ENCODE assay signal across 8 cellular contexts in the genomic region with DNA sequence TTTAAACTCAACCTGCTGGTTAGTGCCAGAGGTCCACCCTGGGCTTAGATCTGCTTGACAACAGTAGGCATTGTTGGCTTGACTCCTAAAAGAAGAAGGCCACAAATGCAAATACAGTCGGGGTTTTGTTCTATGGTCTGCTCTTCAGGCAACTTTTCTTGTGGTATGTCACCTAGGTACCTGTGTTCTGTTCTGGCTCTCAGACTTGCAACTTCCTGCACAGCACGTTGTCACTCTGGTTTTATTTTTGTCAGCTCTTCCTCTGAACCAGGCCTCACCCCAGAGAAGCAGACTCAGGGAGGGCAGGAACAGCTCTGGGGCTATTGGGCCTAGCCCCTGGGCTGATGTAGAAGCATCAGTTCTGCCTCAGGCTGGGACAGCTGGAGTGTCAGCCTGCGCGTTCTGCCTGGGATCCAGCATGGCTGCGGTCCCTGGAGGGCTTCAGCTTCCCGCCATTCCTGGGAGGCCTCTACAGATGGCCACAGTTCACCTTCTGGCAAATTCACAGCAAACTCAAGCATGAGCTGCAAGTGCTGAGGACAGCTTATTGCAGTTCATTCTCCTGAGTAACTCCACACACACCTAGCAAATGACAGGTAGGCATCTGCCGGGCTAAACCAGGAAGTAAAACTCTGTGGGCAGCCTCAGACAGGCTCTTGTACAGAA. TPM values are rescaled to one million over a fixed set of nuclear protein-coding genes. Genes with fewer than 3 reads are reported as not detected.
A peak's percentile ranks its signal among the peaks of the same experiment; 100 is the strongest.
DNase-seq lines count a peak whose midpoint lies in the region; ATAC-seq, FAIRE-seq and TF ChIP-seq lines count a peak whose summit lies in the region.

No MANE protein-coding gene starts in this region.

- peak overlapping the region; percentile 90 for H3K27ac Mint-ChIP-seq in activated T-cell treated with anti-CD3 and anti-CD28 coated beads, Interleukin-2, amount 50 U/mL, for 24 hours

- intact Hi-C loops in adrenal gland (cut with DNase I), result no loop called here
- intact Hi-C loops in ovary (cut with DNase I), result no loop called here

- DNase-seq in BE2C (peak; percentile 40), GM19239 (ENCODE audit: insufficient read length, low spot score) (no peak), adrenal gland (no peak), ovary (no peak), GM20000 (ENCODE audit: low spot score) (no peak)
- peak; percentile 69 for DNase-seq in activated T-cell treated with anti-CD3 and anti-CD28 coated beads, Interleukin-2, amount 50 U/mL, for 24 hours

- no peak for TF ChIP-seq RAD21 in liver (IDR thresholded peaks at IDR 0.05)

- peak; percentile 97 for FAIRE-seq in GM19239 (lab: Jason Lieb, UNC)

- peak; percentile 55 for ATAC-seq in HG03354 (IDR thresholded peaks at IDR 0.05; ENCODE audit: poor library complexity, severe bottlenecking, unreplicated experiment)

- H3K9me3 Mint-ChIP-seq in activated T-cell treated with anti-CD3 and anti-CD28 coated beads, Interleukin-2, amount 50 U/mL, for 24 hours, result peaks cover 2% of the 10 kb centered on the region

- peak overlapping the region in 1 of 2 donors; percentile 50 for H3K9ac ChIP-seq in liver (ENCODE audit: low read depth in 1 of 2, low read length in 2 of 2)

- H3K27me3 ChIP-seq in BE2C, result no peaks in the 10 kb centered on the region
- no peaks in the 10 kb centered on the region for H3K27me3 ChIP-seq in liver (ENCODE audit: control insufficient read depth in 4 of 4, insufficient read depth in 4 of 4, low read length in 3 of 4)
- H3K27me3 ChIP-seq in adrenal gland, result no peaks in the 10 kb centered on the region
- no peaks in the 10 kb centered on the region for H3K27me3 ChIP-seq in ovary

- H3K9me3 ChIP-seq in BE2C (no peaks in the 10 kb centered on the region), liver (ENCODE audit: control insufficient read depth in 4 of 4, low read length in 3 of 4) (no peaks in the 10 kb centered on the region), adrenal gland (replicated peaks in 1 of 3) (no peaks in the 10 kb centered on the region), ovary (no peaks in the 10 kb centered on the region)

- peaks cover 87% of the 10 kb centered on the region for H3K4me1 Mint-ChIP-seq in activated T-cell treated with anti-CD3 and anti-CD28 coated beads, Interleukin-2, amount 50 U/mL, for 24 hours (ENCODE audit: low read depth)

- H3K4me3 ChIP-seq in BE2C (ENCODE audit: low read depth, low read length), result no peak overlapping the region
- H3K4me3 ChIP-seq in liver (ENCODE audit: low read depth in 1 of 3, low read length in 3 of 3), result no peak overlapping the region
- no peak overlapping the region for H3K4me3 ChIP-seq in adrenal gland
- H3K4me3 ChIP-seq in ovary, result no peak overlapping the region

- H3K27me3 Mint-ChIP-seq in activated T-cell treated with anti-CD3 and anti-CD28 coated beads, Interleukin-2, amount 50 U/mL, for 24 hours, result no peaks in the 10 kb centered on the region

- peaks cover 8% of the 10 kb centered on the region for H3K36me3 Mint-ChIP-seq in activated T-cell treated with anti-CD3 and anti-CD28 coated beads, Interleukin-2, amount 50 U/mL, for 24 hours (ENCODE audit: low read depth)

- TF ChIP-seq CTCF in BE2C (IDR thresholded peaks at IDR 0.05; ENCODE audit: low read depth, low read length), result no peak
- no peak for TF ChIP-seq CTCF in liver (IDR thresholded peaks at IDR 0.05; ENCODE audit: low read depth, low read length, missing input control)
- no peak for TF ChIP-seq CTCF in adrenal gland (IDR thresholded peaks at IDR 0.05)
- no peak for TF ChIP-seq CTCF in ovary (IDR thresholded peaks at IDR 0.05)
- no peak for TF ChIP-seq CTCF in GM20000 (IDR thresholded peaks at IDR 0.05; ENCODE audit: extremely low read depth, missing control alignments)

- TF ChIP-seq EP300 in ovary (IDR thresholded peaks at IDR 0.05), result no peak

- no peaks in the 10 kb centered on the region for H3K36me3 ChIP-seq in BE2C
- no peaks in the 10 kb centered on the region for H3K36me3 ChIP-seq in liver (ENCODE audit: control insufficient read depth in 4 of 4, insufficient read depth in 3 of 4, low read depth in 1 of 4, low read length in 3 of 4)
- H3K36me3 ChIP-seq in adrenal gland (replicated peaks in 1 of 2), result no peaks in the 10 kb centered on the region
- H3K36me3 ChIP-seq in ovary, result no peaks in the 10 kb centered on the region

- peak overlapping the region; percentile 37 for H3K4me3 Mint-ChIP-seq in activated T-cell treated with anti-CD3 and anti-CD28 coated beads, Interleukin-2, amount 50 U/mL, for 24 hours

- H3K27ac ChIP-seq in liver (ENCODE audit: low read depth in 1 of 2, low read length in 2 of 2) (peak overlapping the region; percentile 56 to 58), adrenal gland (peak overlapping the region in 2 of 5 donors; percentile 62 to 85), ovary (no peak overlapping the region)

- TF ChIP-seq POLR2A in adrenal gland (IDR thresholded peaks at IDR 0.05) (no peak), ovary (IDR thresholded peaks at IDR 0.05) (no peak)

- H3K4me1 ChIP-seq in BE2C (peaks cover 20% of the 10 kb centered on the region), liver (ENCODE audit: control insufficient read depth in 4 of 4, insufficient read depth in 4 of 4, low read length in 3 of 4) (peaks cover 7 to 39% (median 23%) of the 10 kb centered on the region in 4 donors), adrenal gland (replicated peaks in 1 of 2) (peaks cover 11 to 38% of the 10 kb centered on the region in 2 donors), ovary (ENCODE audit: insufficient read depth) (peaks cover 18% of the 10 kb centered on the region)

- WGBS in liver, result 80% methylated on average over 7 of the region's 7 CpGs
- 78 to 90% (median 82%) methylated on average over 3 to 7 of the region's 7 CpGs for WGBS in adrenal gland, 4 donors
- whole genome bisulfite sequencing in ovary, 3 donors, result 87 to 90% (median 89%) methylated on average over 7 of the region's 7 CpGs

TF ChIP-seq in liver, 16 proteins besides CTCF, POLR2A, EP300 and RAD21 (continues in another document):
- TF ChIP-seq JUND (IDR thresholded peaks at IDR 0.05) (no peak), FOXA2 (IDR thresholded peaks at IDR 0.05) (no peak), GABPA (IDR thresholded peaks at IDR 0.05 in 1 of 2, conservative IDR thresholded peaks at IDR 0.05 in 1 of 2) (no peak), TAF1 (conservative IDR thresholded peaks at IDR 0.05) (no peak), SP1 (IDR thresholded peaks at IDR 0.05) (no peak), HNF4G (IDR thresholded peaks at IDR 0.05) (no peak), YY1 (IDR thresholded peaks at IDR 0.05) (no peak), EGR1 (IDR thresholded peaks at IDR 0.05; ENCODE audit: low read depth in 2 of 2) (no peak), NR2F2 (IDR thresholded peaks at IDR 0.05) (no peak), FOXA1 (IDR thresholded peaks at IDR 0.05) (no peak), HNF4A (conservative IDR thresholded peaks at IDR 0.05) (no peak)
- TF ChIP-seq, protein P1, sequence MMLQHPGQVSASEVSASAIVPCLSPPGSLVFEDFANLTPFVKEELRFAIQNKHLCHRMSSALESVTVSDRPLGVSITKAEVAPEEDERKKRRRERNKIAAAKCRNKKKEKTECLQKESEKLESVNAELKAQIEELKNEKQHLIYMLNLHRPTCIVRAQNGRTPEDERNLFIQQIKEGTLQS (IDR thresholded peaks at IDR 0.05), result no peak
- TF ChIP-seq, protein P2, sequence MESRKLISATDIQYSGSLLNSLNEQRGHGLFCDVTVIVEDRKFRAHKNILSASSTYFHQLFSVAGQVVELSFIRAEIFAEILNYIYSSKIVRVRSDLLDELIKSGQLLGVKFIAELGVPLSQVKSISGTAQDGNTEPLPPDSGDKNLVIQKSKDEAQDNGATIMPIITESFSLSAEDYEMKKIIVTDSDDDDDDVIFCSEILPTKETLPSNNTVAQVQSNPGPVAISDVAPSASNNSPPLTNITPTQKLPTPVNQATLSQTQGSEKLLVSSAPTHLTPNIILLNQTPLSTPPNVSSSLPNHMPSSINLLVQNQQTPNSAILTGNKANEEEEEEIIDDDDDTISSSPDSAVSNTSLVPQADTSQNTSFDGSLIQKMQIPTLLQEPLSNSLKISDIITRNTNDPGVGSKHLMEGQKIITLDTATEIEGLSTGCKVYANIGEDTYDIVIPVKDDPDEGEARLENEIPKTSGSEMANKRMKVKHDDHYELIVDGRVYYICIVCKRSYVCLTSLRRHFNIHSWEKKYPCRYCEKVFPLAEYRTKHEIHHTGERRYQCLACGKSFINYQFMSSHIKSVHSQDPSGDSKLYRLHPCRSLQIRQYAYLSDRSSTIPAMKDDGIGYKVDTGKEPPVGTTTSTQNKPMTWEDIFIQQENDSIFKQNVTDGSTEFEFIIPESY (IDR thresholded peaks at IDR 0.05), result no peak
- TF ChIP-seq, protein P3, sequence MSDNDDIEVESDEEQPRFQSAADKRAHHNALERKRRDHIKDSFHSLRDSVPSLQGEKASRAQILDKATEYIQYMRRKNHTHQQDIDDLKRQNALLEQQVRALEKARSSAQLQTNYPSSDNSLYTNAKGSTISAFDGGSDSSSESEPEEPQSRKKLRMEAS (IDR thresholded peaks at IDR 0.05), result no peak

RNA-seq across cellular contexts. Expression of a gene that starts 11.0 kb away (rescaled TPM):
- polyA plus RNA-seq in BE2C (2012; ENCODE audit: insufficient read depth, insufficient read length, low read depth), result 30.0 TPM
- total RNA-seq in liver (10 to 100 TPM; 25.9 to 94.4 TPM), adrenal gland (100 to 1,000 TPM in 1 of 8 donors, 10 to 100 TPM in 7; 16.8 to 108 (median 41.3) TPM), ovary (100 to 1,000 TPM; 103 to 399 (median 185) TPM)
- polyA plus RNA-seq in liver (10 to 100 TPM; 14.7 to 24.3 TPM), adrenal gland (10 to 100 TPM; 39.7 to 75.1 (median 47.0) TPM), ovary (100 to 1,000 TPM; 136 to 209 TPM)

RNA-seq across cellular contexts. Expression of a gene that starts 58.3 kb away (rescaled TPM):
- 15.2 TPM for polyA plus RNA-seq in BE2C (2012; ENCODE audit: insufficient read depth, insufficient read length, low read depth)
- total RNA-seq in liver, result 10 to 100 TPM; 10.4 to 11.0 TPM
- polyA plus RNA-seq in liver, result 10 to 100 TPM; 11.3 to 15.8 TPM
- 10 to 100 TPM; 14.5 to 51.7 (median 39.8) TPM for total RNA-seq in adrenal gland
- 10 to 100 TPM; 46.5 to 86.9 (median 50.8) TPM for polyA plus RNA-seq in adrenal gland
- total RNA-seq in ovary, result 10 to 100 TPM; 23.0 to 40.5 (median 30.5) TPM
- polyA plus RNA-seq in ovary, result 10 to 100 TPM; 22.0 to 30.5 TPM

RNA-seq across cellular contexts. Expression of a gene that starts 58.7 kb away (rescaled TPM):
- polyA plus RNA-seq in BE2C (2012; ENCODE audit: insufficient read depth, insufficient read length, low read depth), result 20.7 TPM
- total RNA-seq in liver (10 to 100 TPM; 23.2 to 33.7 TPM), adrenal gland (10 to 100 TPM; 24.1 to 78.2 (median 37.1) TPM), ovary (10 to 100 TPM; 34.1 to 91.2 (median 67.7) TPM)
- polyA plus RNA-seq in liver (10 to 100 TPM in 1 of 2 donors, 1 to 10 TPM in 1; 7.8 to 12.7 TPM), adrenal gland (10 to 100 TPM; 16.4 to 43.3 (median 16.7) TPM), ovary (10 to 100 TPM; 19.4 to 33.8 TPM)

Comparison
In these comparisons a context has a peak if more than half of its experiments do, and no peak if none do; other contexts are left out.
1. DNase-seq: peak in BE2C (single experiment) and activated T-cell treated with anti-CD3 and anti-CD28 coated beads, Interleukin-2, amount 50 U/mL, for 24 hours (single experiment); none in GM19239 (single experiment), adrenal gland (0 of 7), ovary (0 of 5) and GM20000 (single experiment).
2. H3K27ac ChIP-seq: peak in liver (2 of 2); none in ovary (0 of 2).